20 cellular contexts compared by ENCODE assay signal in the genomic region with DNA sequence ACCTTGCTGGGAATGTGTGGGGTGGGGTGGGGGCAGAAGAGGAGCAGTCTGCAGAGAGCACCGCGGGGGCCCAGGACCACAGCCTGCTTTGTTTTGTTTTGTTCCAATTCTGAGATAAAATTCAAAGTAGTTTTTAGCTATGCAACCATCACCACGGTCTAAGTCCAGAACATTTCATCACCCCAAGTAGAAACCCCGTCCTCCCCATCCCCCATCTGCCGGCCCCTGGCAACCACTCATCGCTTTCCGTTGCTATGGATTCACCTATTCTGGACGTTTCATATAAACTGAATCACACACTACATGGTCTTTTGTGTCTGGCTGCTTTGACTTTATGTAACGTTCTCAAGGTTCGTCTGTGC. TPM values are rescaled to one million over a fixed set of nuclear protein-coding genes. Genes with fewer than 3 reads are reported as not detected.
DNase-seq lines count a peak whose midpoint lies in the region; ATAC-seq and TF ChIP-seq lines count a peak whose summit lies in the region.
"Had no signal": no experiment of that assay in that cellular context is flagged by ENCODE, and none has a peak within 500 bp of the region (broad histone marks: within the 10 kb centered on the region; RNA-seq: fewer than 3 reads in every experiment).

No MANE protein-coding gene starts in this region.

- H3K27ac Mint-ChIP-seq in GM23338 (no peak overlapping the region; the same call in 1 of the 2 replicates), nephron (peak overlapping the region; percentile 70 to 77 (median 76)), osteocyte (ENCODE audit: unreplicated experiment) (no peak overlapping the region)

- H3K9me3 ChIP-seq in BLaER1: no peaks in the 10 kb centered on the region
- H3K9me3 ChIP-seq: SJSA1 had no signal

- H3K27ac ChIP-seq in BLaER1: no peak overlapping the region
- H3K27ac ChIP-seq in GM23338 (ENCODE audit: low read depth): 0 out of 2 replicates have a peak overlapping the region, but pooled peaks have one; percentile 74
- H3K27ac ChIP-seq: C4-2B, HL-60, PC-9, RWPE1, SJSA1 had no signal

- H3K9me3 Mint-ChIP-seq in GM23338: peaks cover 6% of the 10 kb centered on the region; the same call in 2 of the 3 replicates
- H3K9me3 Mint-ChIP-seq in nephron: no peaks in the 10 kb centered on the region
- H3K9me3 Mint-ChIP-seq in osteocyte (ENCODE audit: unreplicated experiment): no peaks in the 10 kb centered on the region

- H3K4me2 ChIP-seq in BLaER1: peak overlapping the region; percentile 81
- H3K4me2 ChIP-seq in GM23338: no peak overlapping the region
- H3K4me2 ChIP-seq: PC-9 had no signal

- no peak overlapping the region for H3K4me3 ChIP-seq in BLaER1
- H3K4me3 ChIP-seq in GM23338: no peak overlapping the region
- H3K4me3 ChIP-seq in astrocyte of the cerebellum (ENCODE audit: low read depth, low read length): no peak overlapping the region
- H3K4me3 ChIP-seq: PC-9, SJSA1 had no signal

- no peak overlapping the region; the same call in 2 of the 3 replicates for H3K4me3 Mint-ChIP-seq in GM23338
- H3K4me3 Mint-ChIP-seq in nephron: no peak overlapping the region
- no peak overlapping the region for H3K4me3 Mint-ChIP-seq in osteocyte (ENCODE audit: unreplicated experiment)
- H3K4me3 Mint-ChIP-seq: H9 had no signal

- in situ Hi-C loops in astrocyte of the cerebellum (cut with HindIII; ENCODE audit: low sequenced_read_pairs): no loop called here

- no peaks in the 10 kb centered on the region for H4K20me1 ChIP-seq in BLaER1
- H4K20me1 ChIP-seq in GM23338 (replicated peaks; ENCODE audit: insufficient read depth): no peaks in the 10 kb centered on the region

- no peaks in the 10 kb centered on the region for H3F3A ChIP-seq in GM23338 (replicated peaks; ENCODE audit: low read depth)

- DNase-seq in GM23338 (ENCODE audit: low spot score) (no peak), astrocyte of the cerebellum (ENCODE audit: low read depth) (peak; percentile 76), DMS53 treated with DMSO at 0.1 percent for 48 hours (lab: John Stamatoyannopoulos, UW; ENCODE audit: unreplicated experiment) (no peak), osteocyte (ENCODE audit: extremely low spot score, unreplicated experiment) (no peak), NCI-H446 (lab: John Stamatoyannopoulos, UW) (no peak)
- DNase-seq: IMR-90, NCI-H1048, NCI-H2029 treated with DMSO at 0.1 percent for 48 hours, NCI-H774, PC-9, SW 1271 had no signal

- TF ChIP-seq CTCF in GM23338 (conservative IDR thresholded peaks at IDR 0.05; ENCODE audit: low read depth in 2 of 2): no peak
- TF ChIP-seq CTCF in astrocyte of the cerebellum (IDR thresholded peaks at IDR 0.05; ENCODE audit: low read depth, low read length, missing control alignments): no peak
- no peak for TF ChIP-seq CTCF in nephron (IDR thresholded peaks at IDR 0.05; ENCODE audit: unreplicated experiment in 3 of 3)
- no peak for TF ChIP-seq CTCF in osteocyte (IDR thresholded peaks at IDR 0.05)

- no peaks in the 10 kb centered on the region for H3K36me3 ChIP-seq in BLaER1
- H3K36me3 ChIP-seq in GM23338 (ENCODE audit: insufficient read depth): no peaks in the 10 kb centered on the region
- H3K36me3 ChIP-seq: SJSA1 had no signal

- no peak overlapping the region for H2AFZ ChIP-seq in GM23338
- H2AFZ ChIP-seq: PC-9 had no signal

- H3K36me3 Mint-ChIP-seq in GM23338 (ENCODE audit: low read depth): no peaks in the 10 kb centered on the region; the same call in 2 of the 3 replicates
- no peaks in the 10 kb centered on the region for H3K36me3 Mint-ChIP-seq in nephron (ENCODE audit: low read depth)
- no peaks in the 10 kb centered on the region for H3K36me3 Mint-ChIP-seq in osteocyte (ENCODE audit: unreplicated experiment)

- peaks cover 19% of the 10 kb centered on the region for H3K27me3 Mint-ChIP-seq in GM23338 (ENCODE audit: insufficient read depth, low read depth, poor library complexity)
- H3K27me3 Mint-ChIP-seq in nephron (ENCODE audit: low read depth): no peaks in the 10 kb centered on the region
- no peaks in the 10 kb centered on the region for H3K27me3 Mint-ChIP-seq in osteocyte (ENCODE audit: unreplicated experiment)

- H3K27me3 ChIP-seq in BLaER1 (no peaks in the 10 kb centered on the region), GM23338 (ENCODE audit: insufficient read depth) (no peaks in the 10 kb centered on the region)
- H3K27me3 ChIP-seq: SJSA1 had no signal

- H3K4me1 Mint-ChIP-seq in GM23338 (peaks cover 28% of the 10 kb centered on the region), nephron (peaks cover 40% of the 10 kb centered on the region), osteocyte (ENCODE audit: unreplicated experiment) (peaks cover 16% of the 10 kb centered on the region)

- no peaks in the 10 kb centered on the region for H3K79me2 ChIP-seq in GM23338 (replicated peaks; ENCODE audit: insufficient read depth)

- H3K9ac ChIP-seq in BLaER1: no peak overlapping the region

- H3K4me1 ChIP-seq in BLaER1: peaks cover 71% of the 10 kb centered on the region
- peaks cover 8% of the 10 kb centered on the region for H3K4me1 ChIP-seq in GM23338 (ENCODE audit: insufficient read depth)

- no peaks in the 10 kb centered on the region for H3K9me2 ChIP-seq in GM23338 (ENCODE audit: insufficient read depth)

- ATAC-seq in GM23338 (no peak), GM21390 (IDR thresholded peaks at IDR 0.05; ENCODE audit: unreplicated experiment) (no peak)

TF ChIP-seq in GM23338, 12 proteins besides CTCF, POLR2A, EP300 and RAD21 (continues in another document):
- TF ChIP-seq STAT1 (IDR thresholded peaks at IDR 0.05; ENCODE audit: unreplicated experiment): no peak
- TF ChIP-seq POLR2AphosphoS5 (IDR thresholded peaks at IDR 0.05; ENCODE audit: low read depth): no peak
- no peak for TF ChIP-seq ZNF114 (CRISPR knock-in tag; IDR thresholded peaks at IDR 0.05)
- TF ChIP-seq REST (IDR thresholded peaks at IDR 0.05; ENCODE audit: unreplicated experiment): no peak
- TF ChIP-seq ZNF331 (CRISPR knock-in tag; IDR thresholded peaks at IDR 0.05; ENCODE audit: low read depth): no peak
- no peak for TF ChIP-seq CREB1 (CRISPR knock-in tag; IDR thresholded peaks at IDR 0.05; ENCODE audit: low read depth)
- no peak for TF ChIP-seq EZH2phosphoT487 (IDR thresholded peaks at IDR 0.05; ENCODE audit: unreplicated experiment)
- TF ChIP-seq NANOG (IDR thresholded peaks at IDR 0.05; ENCODE audit: borderline replicate concordance): no peak
- TF ChIP-seq JUNB (IDR thresholded peaks at IDR 0.05; ENCODE audit: unreplicated experiment): no peak
- no peak for TF ChIP-seq EZH2 (IDR thresholded peaks at IDR 0.05; ENCODE audit: low read depth, unreplicated experiment)
- TF ChIP-seq ETS1 (IDR thresholded peaks at IDR 0.05): no peak

RNA-seq across cellular contexts. Expression of gene RASD1, which starts 27.5 kb away (rescaled TPM):
- 1.4 and 3.7 TPM in 2 replicates for total RNA-seq in GM23338 (2014; rRNA removed; shearing (Covaris generic))
- 3.6 and 3.9 TPM in 2 replicates for polyA plus RNA-seq in GM23338 (2016; fragmentation: Nextera tagmentation; extraction: Ambion mirVana)
- 1.2 and 1.6 TPM in 2 replicates for total RNA-seq in osteocyte
- total RNA-seq: HT1080 had no signal

RNA-seq across cellular contexts. Expression of gene MED9, which starts 46.9 kb away (rescaled TPM):
- 19.9 and 27.0 TPM in 2 replicates for total RNA-seq in GM23338 (2014; rRNA removed; shearing (Covaris generic))
- polyA plus RNA-seq in GM23338 (2016; fragmentation: Nextera tagmentation; extraction: Ambion mirVana): 14.0 and 17.3 TPM in 2 replicates
- 12.1 and 13.2 TPM in 2 replicates for total RNA-seq in osteocyte

Comparison
In these comparisons a context has a peak if more than half of its experiments do, and no peak if none do; other contexts are left out.
1. H3K27ac Mint-ChIP-seq: peak in nephron (3 of 3); none in GM23338 (single experiment) and osteocyte (single experiment).